ENCODE assay signal across 8 cellular contexts in genomic region chr10:49592726-49593563, GRCh38. TPM values are rescaled to one million over a fixed set of nuclear protein-coding genes. Genes with fewer than 3 reads are reported as not detected.
DNase-seq lines count a peak whose midpoint lies in the region; ATAC-seq, FAIRE-seq and TF ChIP-seq lines count a peak whose summit lies in the region.

No MANE protein-coding gene starts in this region.

- peaks cover 3% of the 10 kb centered on the region for H3K9me3 Mint-ChIP-seq in activated T-cell treated with anti-CD3 and anti-CD28 coated beads, Interleukin-2, amount 50 U/mL, for 4 hours
- no peaks in the 10 kb centered on the region for H3K9me3 Mint-ChIP-seq in neural crest cell

- no peaks in the 10 kb centered on the region for H3K79me2 ChIP-seq in OCI-LY3 (ENCODE audit: low read length)

- no peaks in the 10 kb centered on the region for H3K4me1 ChIP-seq in A549
- H3K4me1 ChIP-seq in OCI-LY3 (ENCODE audit: low read length), result no peaks in the 10 kb centered on the region
- no peaks in the 10 kb centered on the region for H3K4me1 ChIP-seq in thyroid gland

- ATAC-seq in A549 (peak; percentile 81 to 93), HG03175 (IDR thresholded peaks at IDR 0.05; ENCODE audit: unreplicated experiment) (peak; percentile 78)
- ATAC-seq in activated T-cell treated with anti-CD3 and anti-CD28 coated beads, Interleukin-2, amount 50 U/mL, for 4 hours, result peak; percentile 65 to 68

- DNase-seq in A549 (ENCODE audit: low read depth in 1 of 2, low spot score in 1 of 2), result peak; percentile 62 to 79
- DNase-seq in activated T-cell treated with anti-CD3 and anti-CD28 coated beads, Interleukin-2, amount 50 U/mL, for 4 hours, result peak; percentile 44
- DNase-seq in fibroblast of pulmonary artery (ENCODE audit: low read depth), result peak; percentile 72
- DNase-seq in neural crest cell (ENCODE audit: low read depth, low spot score), result peak; percentile 76
- DNase-seq in thyroid gland, result peak; percentile 37 to 60

- CTCF ChIA-PET in A549 (lab: Yijun Ruan, JAX), result interaction anchor here (0.6 to 4.6 kb wide), 33 partner anchors 9 to 1360 kb away, joined by 3 to 54 read pairs (median 3); partner anchors contain the start of gene ERCC6

- no peak overlapping the region for H3K27ac ChIP-seq in A549
- H3K27ac ChIP-seq in OCI-LY3 (ENCODE audit: low read length), result no peak overlapping the region
- no peak overlapping the region for H3K27ac ChIP-seq in thyroid gland

- no peaks in the 10 kb centered on the region for H3K9me3 ChIP-seq in A549
- no peaks in the 10 kb centered on the region for H3K9me3 ChIP-seq in OCI-LY3 (ENCODE audit: insufficient read depth, low read length)
- H3K9me3 ChIP-seq in thyroid gland, result no peaks in the 10 kb centered on the region

- H4K20me1 ChIP-seq in OCI-LY3 (ENCODE audit: insufficient read depth, low read length), result no peaks in the 10 kb centered on the region

- FAIRE-seq in A549 (lab: Jason Lieb, UNC), result peak; percentile 43

- TF ChIP-seq RAD21 in A549 (conservative IDR thresholded peaks at IDR 0.05 in 1 of 2, IDR thresholded peaks at IDR 0.05 in 1 of 2), result peak; percentile 45 to 57; a peak in 3 of 5 replicates

- WGBS in A549 (ENCODE audit: missing lambda C conversion rate), result 24% methylated on average over 9 of the region's 9 CpGs
- WGBS in thyroid gland, 2 donors, result 41% methylated on average over 9 of the region's 9 CpGs

- no peak overlapping the region for H3K4me3 Mint-ChIP-seq in activated T-cell treated with anti-CD3 and anti-CD28 coated beads, Interleukin-2, amount 50 U/mL, for 4 hours
- no peak overlapping the region for H3K4me3 Mint-ChIP-seq in neural crest cell

- no peaks in the 10 kb centered on the region for H3K36me3 Mint-ChIP-seq in activated T-cell treated with anti-CD3 and anti-CD28 coated beads, Interleukin-2, amount 50 U/mL, for 4 hours (ENCODE audit: insufficient read depth)
- no peaks in the 10 kb centered on the region for H3K36me3 Mint-ChIP-seq in neural crest cell (ENCODE audit: low read depth)

- H3K9ac ChIP-seq in OCI-LY3 (ENCODE audit: low read length), result no peak overlapping the region

- intact Hi-C loops in thyroid gland (cut with DNase I), result no loop called here

- TF ChIP-seq POLR2A in A549 (IDR thresholded peaks at IDR 0.05; ENCODE audit: low read length) (no peak), thyroid gland (IDR thresholded peaks at IDR 0.05) (no peak)

- H3K27me3 ChIP-seq in OCI-LY3 (ENCODE audit: low read depth, low read length) (no peaks in the 10 kb centered on the region), thyroid gland (no peaks in the 10 kb centered on the region)

- POLR2A ChIA-PET in A549 (lab: Yijun Ruan, JAX), result no interaction called here

- H3K27me3 Mint-ChIP-seq in activated T-cell treated with anti-CD3 and anti-CD28 coated beads, Interleukin-2, amount 50 U/mL, for 4 hours (ENCODE audit: low read depth), result peaks cover 33% of the 10 kb centered on the region
- peaks cover 28% of the 10 kb centered on the region for H3K27me3 Mint-ChIP-seq in neural crest cell (ENCODE audit: low read depth)

- H3K4me2 ChIP-seq in A549 (0 out of 3 replicates have a peak overlapping the region, but pooled peaks have one; percentile 2), OCI-LY3 (ENCODE audit: low read length) (0 out of 2 replicates have a peak overlapping the region, but pooled peaks have one; percentile 20)

- H3K4me1 Mint-ChIP-seq in activated T-cell treated with anti-CD3 and anti-CD28 coated beads, Interleukin-2, amount 50 U/mL, for 4 hours (ENCODE audit: low read depth), result peaks cover 1% of the 10 kb centered on the region
- H3K4me1 Mint-ChIP-seq in neural crest cell, result peaks cover 9% of the 10 kb centered on the region

- no peaks in the 10 kb centered on the region for H3K36me3 ChIP-seq in OCI-LY3 (replicated peaks; ENCODE audit: low read depth, low read length)
- H3K36me3 ChIP-seq in thyroid gland, result no peaks in the 10 kb centered on the region

- H3K27ac Mint-ChIP-seq in neural crest cell (ENCODE audit: unreplicated experiment), result no peak overlapping the region

- H3K4me3 ChIP-seq in A549, result no peak overlapping the region
- H3K4me3 ChIP-seq in GM12875 (ENCODE audit: low read depth, low read length), result no peak overlapping the region
- no peak overlapping the region for H3K4me3 ChIP-seq in OCI-LY3 (ENCODE audit: low read length)
- no peak overlapping the region for H3K4me3 ChIP-seq in fibroblast of pulmonary artery (replicated peaks; ENCODE audit: low read depth, low read length)
- H3K4me3 ChIP-seq in thyroid gland (replicated peaks in 1 of 3), result no peak overlapping the region

- peak; percentile 77 for TF ChIP-seq CTCF in A549 (IDR thresholded peaks at IDR 0.05)
- peak; percentile 88 for TF ChIP-seq CTCF in GM12875 (IDR thresholded peaks at IDR 0.05; ENCODE audit: borderline replicate concordance, insufficient read depth, low read depth, low read length)
- TF ChIP-seq CTCF in OCI-LY3 (IDR thresholded peaks at IDR 0.05; ENCODE audit: low read depth, low read length), result peak; percentile 74
- peak; percentile 100 for TF ChIP-seq CTCF in fibroblast of pulmonary artery (IDR thresholded peaks at IDR 0.05; ENCODE audit: low read length, missing control alignments)
- peak; percentile 89 for TF ChIP-seq CTCF in neural crest cell (conservative IDR thresholded peaks at IDR 0.05)
- peak; percentile 41 to 86 (median 57) for TF ChIP-seq CTCF in thyroid gland (IDR thresholded peaks at IDR 0.05)

- no peak for TF ChIP-seq EP300 in A549 (IDR thresholded peaks at IDR 0.05)

- no peak overlapping the region for H2AFZ ChIP-seq in OCI-LY3 (ENCODE audit: low read depth, low read length)

TF ChIP-seq in A549, 52 proteins besides CTCF, POLR2A, EP300 and RAD21:
- TF ChIP-seq SMC3 (IDR thresholded peaks at IDR 0.05) (peak; percentile 66), ZFP36 (IDR thresholded peaks at IDR 0.05; ENCODE audit: borderline replicate concordance, partially characterized antibody) (no peak)

RNA-seq across cellular contexts. Expression of gene SLC18A3, which starts 17.2 kb away (rescaled TPM):
- polyA plus RNA-seq in A549 (2011; rRNA removed) (not detected in 2 replicates), A549 (2017; fragmentation: RNase III; extraction: RNeasy Plus Mini Kit Qiagen cat#74134 plus additional on column Dnase treatment) (not detected in 3 replicates)
- polyA plus RNA-seq in A549 (2012; cell fraction: cytosol; rRNA removed), result not detected in 2 replicates
- 0.02 TPM in 1 of 2 replicates, not detected in the other for polyA plus RNA-seq in A549 (2012; cell fraction: nucleus; rRNA removed)
- not detected in 2 replicates for polyA minus RNA-seq in A549 (2011; rRNA and poly(A)+ RNA removed)
- not detected for total RNA-seq in activated T-cell treated with anti-CD3 and anti-CD28 coated beads, Interleukin-2, amount 50 U/mL, for 4 hours
- total RNA-seq in neural crest cell (16.7 and 17.9 TPM in 2 replicates), thyroid gland (not detected)

RNA-seq across cellular contexts. Expression of gene CHAT, which starts 20.9 kb away (rescaled TPM):
- polyA plus RNA-seq in A549 (2011; rRNA removed), result not detected in 2 replicates
- not detected in 2 replicates for polyA plus RNA-seq in A549 (2012; cell fraction: cytosol; rRNA removed)
- polyA plus RNA-seq in A549 (2012; cell fraction: nucleus; rRNA removed), result not detected in 2 replicates
- not detected in 3 replicates for polyA plus RNA-seq in A549 (2017; fragmentation: RNase III; extraction: RNeasy Plus Mini Kit Qiagen cat#74134 plus additional on column Dnase treatment)
- polyA minus RNA-seq in A549 (2011; rRNA and poly(A)+ RNA removed), result not detected in 2 replicates
- total RNA-seq in activated T-cell treated with anti-CD3 and anti-CD28 coated beads, Interleukin-2, amount 50 U/mL, for 4 hours, result not detected
- 2.7 and 3.3 TPM in 2 replicates for total RNA-seq in neural crest cell
- not detected for total RNA-seq in thyroid gland

RNA-seq across cellular contexts. Expression of gene ERCC6, which starts 54.0 kb away (rescaled TPM):
- polyA plus RNA-seq in A549 (2011; rRNA removed), result 8.8 and 9.4 TPM in 2 replicates
- polyA plus RNA-seq in A549 (2012; cell fraction: cytosol; rRNA removed), result 4.9 and 5.5 TPM in 2 replicates
- polyA plus RNA-seq in A549 (2012; cell fraction: nucleus; rRNA removed), result 5.5 and 6.0 TPM in 2 replicates
- 5.5 to 5.8 TPM (median 5.6 TPM) in 3 replicates for polyA plus RNA-seq in A549 (2017; fragmentation: RNase III; extraction: RNeasy Plus Mini Kit Qiagen cat#74134 plus additional on column Dnase treatment)
- polyA minus RNA-seq in A549 (2011; rRNA and poly(A)+ RNA removed), result 21.6 and 36.4 TPM in 2 replicates
- 10 to 100 TPM; 10.8 to 12.4 (median 11.1) TPM for total RNA-seq in activated T-cell treated with anti-CD3 and anti-CD28 coated beads, Interleukin-2, amount 50 U/mL, for 4 hours
- 19.7 and 23.0 TPM in 2 replicates for total RNA-seq in neural crest cell
- 10 to 100 TPM; 27.9 to 50.2 (median 32.5) TPM for total RNA-seq in thyroid gland

Comparison
In these comparisons a context has a peak if more than half of its experiments do, and no peak if none do; other contexts are left out.
1. RNA of gene SLC18A3, which starts 17.2 kb away (total RNA-seq): 16.7 to 17.9 TPM in neural crest cell; not detected in activated T-cell treated with anti-CD3 and anti-CD28 coated beads, Interleukin-2, amount 50 U/mL, for 4 hours and not detected in thyroid gland; every median in the first group is over 10 times any median in the second.
2. Peak in every context shown above with its lines, with median percentiles within 50 percentile points of each other: ATAC-seq, DNase-seq and CTCF ChIP-seq.